In the genomic region with DNA sequence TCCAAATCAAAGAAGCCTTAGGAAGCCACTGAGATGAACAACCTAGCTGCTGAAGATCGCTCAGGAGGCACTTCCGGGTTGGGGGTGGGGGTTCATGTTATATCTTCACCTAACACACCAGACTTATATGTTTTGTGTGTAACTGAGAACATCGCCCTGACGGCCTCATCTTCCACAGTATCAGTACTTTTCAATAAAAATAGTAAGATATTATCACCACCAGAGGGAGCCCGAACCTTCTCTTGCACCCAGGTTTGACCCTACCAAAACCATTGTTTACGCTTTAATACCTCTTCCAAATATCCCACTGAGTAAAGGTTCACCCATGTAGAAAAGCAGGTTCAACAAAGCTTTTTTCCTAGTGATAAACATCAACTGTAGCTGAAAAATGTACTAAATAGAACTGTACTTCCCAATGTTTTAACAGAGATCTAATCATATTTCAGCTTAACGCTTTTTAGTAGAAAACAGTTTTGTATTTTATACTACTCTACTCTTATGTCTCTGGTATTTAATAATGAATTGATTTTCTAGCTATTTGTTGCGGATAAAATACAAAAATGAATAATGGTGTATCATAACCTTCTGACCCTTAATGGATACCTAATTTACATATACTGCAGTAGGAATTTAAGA, we compare ENCODE assay signal across 9 cellular contexts.
DNase-seq lines count a peak whose midpoint lies in the region; ATAC-seq, FAIRE-seq and TF ChIP-seq lines count a peak whose summit lies in the region.
"Had no signal": no experiment of that assay in that cellular context is flagged by ENCODE, and none has a peak within 500 bp of the region (broad histone marks: within the 10 kb centered on the region; RNA-seq: fewer than 3 reads in every experiment).

No MANE protein-coding gene starts in this region.

- H3K4me2 ChIP-seq in astrocyte (ENCODE audit: low read length) = peak overlapping the region; percentile 62
- H3K4me2 ChIP-seq: BLaER1 had no signal

- H3K9me3 Mint-ChIP-seq in astrocyte (ENCODE audit: unreplicated experiment) = no peaks in the 10 kb centered on the region

- no peaks in the 10 kb centered on the region for H3K36me3 Mint-ChIP-seq in astrocyte (ENCODE audit: low read depth, unreplicated experiment)

- H3K4me3 ChIP-seq in NT2/D1 (ENCODE audit: insufficient read length, low read depth) = no peak overlapping the region
- H3K4me3 ChIP-seq in astrocyte (ENCODE audit: insufficient read depth, low read depth, low read length) = no peak overlapping the region
- no peak overlapping the region for H3K4me3 ChIP-seq in iPS-20b (ENCODE audit: low read length)
- H3K4me3 ChIP-seq: BLaER1 had no signal

- no peaks in the 10 kb centered on the region for H3K79me2 ChIP-seq in astrocyte (ENCODE audit: insufficient read depth, low read length)

- peak; percentile 77 for DNase-seq in DMS 273 (lab: John Stamatoyannopoulos, UW; ENCODE audit: unreplicated experiment)
- no peak for DNase-seq in DMS 273 treated with DMSO at 0.1 percent for 48 hours (lab: John Stamatoyannopoulos, UW)
- DNase-seq in HTR-8/SVneo (ENCODE audit: insufficient read length, low spot score) = peak; percentile 47
- DNase-seq in NT2/D1 (ENCODE audit: low read depth, low spot score) = peak; percentile 44
- DNase-seq in astrocyte (ENCODE audit: low read depth) = no peak
- DNase-seq in stimulated activated CD8-positive, alpha-beta memory T cell treated with anti-CD3 and anti-CD28 coated beads, Interleukin-4, amount 100 ng/mL, for 48 hours = peak; percentile 44

- H3K4me1 ChIP-seq in NT2/D1 (ENCODE audit: insufficient read depth, insufficient read length) (no peaks in the 10 kb centered on the region), astrocyte (ENCODE audit: insufficient read depth, low read length) (no peaks in the 10 kb centered on the region), iPS-20b (ENCODE audit: insufficient read depth, low read length) (0 out of 2 replicates have a peak, but pooled peaks cover 2% of the 10 kb centered on the region)
- H3K4me1 ChIP-seq: BLaER1 had no signal

- ATAC-seq in GM21515 (IDR thresholded peaks at IDR 0.05; ENCODE audit: unreplicated experiment) = peak; percentile 88

- H3K27me3 ChIP-seq in NT2/D1 (ENCODE audit: insufficient read depth, insufficient read length) = no peaks in the 10 kb centered on the region
- no peaks in the 10 kb centered on the region for H3K27me3 ChIP-seq in astrocyte (ENCODE audit: insufficient read depth, low read length)
- no peaks in the 10 kb centered on the region for H3K27me3 ChIP-seq in iPS-20b (ENCODE audit: insufficient read depth, low read length)
- H3K27me3 ChIP-seq: BLaER1 had no signal

- no peak overlapping the region for H3K4me3 Mint-ChIP-seq in astrocyte (ENCODE audit: unreplicated experiment)

- H3K36me3 ChIP-seq in NT2/D1 (ENCODE audit: insufficient read depth, insufficient read length, low read length) (no peaks in the 10 kb centered on the region), astrocyte (ENCODE audit: insufficient read depth, low read length) (no peaks in the 10 kb centered on the region), iPS-20b (ENCODE audit: insufficient read depth, low read depth, low read length) (no peaks in the 10 kb centered on the region)
- H3K36me3 ChIP-seq: BLaER1 had no signal

- H2AFZ ChIP-seq in astrocyte (ENCODE audit: low read depth, low read length) = peak overlapping the region; percentile 50

- H3K27ac ChIP-seq in astrocyte (ENCODE audit: low read depth, low read length) (no peak overlapping the region), iPS-20b (ENCODE audit: low read length) (no peak overlapping the region)
- H3K27ac ChIP-seq: BLaER1 had no signal

- FAIRE-seq in HTR-8/SVneo (lab: Jason Lieb, UNC) (no peak), astrocyte (lab: Jason Lieb, UNC) (no peak)

- no peaks in the 10 kb centered on the region for H4K20me1 ChIP-seq in astrocyte (ENCODE audit: insufficient read depth, low read length)
- H4K20me1 ChIP-seq: BLaER1 had no signal

- H3K27me3 Mint-ChIP-seq in astrocyte (ENCODE audit: low read depth, unreplicated experiment) = no peaks in the 10 kb centered on the region

- no peak overlapping the region for H3K27ac Mint-ChIP-seq in astrocyte (ENCODE audit: unreplicated experiment)

- H3K9me3 ChIP-seq in NT2/D1 (ENCODE audit: insufficient read depth, low read length) = no peaks in the 10 kb centered on the region
- no peaks in the 10 kb centered on the region for H3K9me3 ChIP-seq in astrocyte (ENCODE audit: insufficient read depth, low read depth, low read length)
- no peaks in the 10 kb centered on the region; the same call in 1 of the 2 replicates for H3K9me3 ChIP-seq in iPS-20b (ENCODE audit: insufficient read depth, low read depth, low read length)
- H3K9me3 ChIP-seq: BLaER1 had no signal

- TF ChIP-seq CTCF in astrocyte (IDR thresholded peaks at IDR 0.05; ENCODE audit: insufficient read depth, low read depth, low read length) = peak; percentile 53

- no peak overlapping the region for H3K9ac ChIP-seq in NT2/D1 (ENCODE audit: insufficient read length, low read depth)
- no peak overlapping the region for H3K9ac ChIP-seq in astrocyte (ENCODE audit: low read length)
- peak overlapping the region; percentile 58; the same call in 1 of the 2 replicates for H3K9ac ChIP-seq in iPS-20b (ENCODE audit: low read depth, low read length)
- H3K9ac ChIP-seq: BLaER1 had no signal

- H3K4me1 Mint-ChIP-seq in astrocyte (ENCODE audit: low read depth, unreplicated experiment) = no peaks in the 10 kb centered on the region

Comparison
In these comparisons a context has a peak if more than half of its experiments do, and no peak if none do; other contexts are left out.
1. DNase-seq: peak in DMS 273 (single experiment), HTR-8/SVneo (single experiment), NT2/D1 (single experiment) and stimulated activated CD8-positive, alpha-beta memory T cell treated with anti-CD3 and anti-CD28 coated beads, Interleukin-4, amount 100 ng/mL, for 48 hours (single experiment); none in DMS 273 treated with DMSO at 0.1 percent for 48 hours (single experiment) and astrocyte (single experiment).